Comparison of ENCODE assay signal across 8 cellular contexts in genomic region chr18:75212626-75213110, GRCh38. TPM values are rescaled to one million over a fixed set of nuclear protein-coding genes. Genes with fewer than 3 reads are reported as not detected.
DNase-seq lines count a peak whose midpoint lies in the region; ATAC-seq and TF ChIP-seq lines count a peak whose summit lies in the region.

No MANE protein-coding gene starts in this region.

- no peaks in the 10 kb centered on the region for H3K27me3 ChIP-seq in CD8-positive, alpha-beta T cell (ENCODE audit: insufficient read depth, low read length)
- H3K27me3 ChIP-seq in dorsolateral prefrontal cortex (no peaks in the 10 kb centered on the region), neuron (ENCODE audit: insufficient read depth, low read length) (no peaks in the 10 kb centered on the region)

- CTCF ChIA-PET in CD8-positive, alpha-beta T cell (lab: Charles Lee) = interaction anchor here (1.1 to 1.6 kb wide), 3 partner anchors 9 to 153 kb away, joined by 3 to 4 read pairs (median 4); no protein-coding TSS in a partner anchor

- no peak for TF ChIP-seq CTCF in CD8-positive, alpha-beta T cell (IDR thresholded peaks at IDR 0.05)
- TF ChIP-seq CTCF in NB4 (IDR thresholded peaks at IDR 0.05; ENCODE audit: low read depth, low read length) (no peak), dorsolateral prefrontal cortex (IDR thresholded peaks at IDR 0.05 in 54 of 56, conservative IDR thresholded peaks at IDR 0.05 in 2 of 56; ENCODE audit: low read depth in 1 of 56, partially characterized antibody in 56 of 56) (no peak)

- no peak overlapping the region for H3K27ac ChIP-seq in CD8-positive, alpha-beta T cell (ENCODE audit: low read depth, low read length)
- peak overlapping the region in 48 of 59 donors; percentile 39 to 94 (median 82) for H3K27ac ChIP-seq in dorsolateral prefrontal cortex

- peak overlapping the region; percentile 57 for H3K4me3 ChIP-seq in CD8-positive, alpha-beta T cell (ENCODE audit: low read depth, low read length)
- H3K4me3 ChIP-seq in NB4 (ENCODE audit: low read depth, low read length) (peak overlapping the region; percentile 61), dorsolateral prefrontal cortex (peak overlapping the region in 58 of 59 donors; percentile 51 to 96 (median 72)), neuron (ENCODE audit: low read length) (peak overlapping the region; percentile 55)

- H3K9me3 Mint-ChIP-seq in CD8-positive, alpha-beta T cell = no peaks in the 10 kb centered on the region

- peaks cover 57% of the 10 kb centered on the region for H3K4me1 ChIP-seq in CD8-positive, alpha-beta T cell (ENCODE audit: insufficient read depth, low read length)
- H3K4me1 ChIP-seq in neuron (ENCODE audit: insufficient read depth, low read length) = peaks cover 25% of the 10 kb centered on the region

- H3K4me1 Mint-ChIP-seq in CD8-positive, alpha-beta T cell (ENCODE audit: low read depth) = peaks cover 68% of the 10 kb centered on the region

- H3K9me3 ChIP-seq in CD8-positive, alpha-beta T cell (ENCODE audit: low read length) = no peaks in the 10 kb centered on the region
- no peaks in the 10 kb centered on the region for H3K9me3 ChIP-seq in neuron (ENCODE audit: low read length)

- H3K36me3 Mint-ChIP-seq in CD8-positive, alpha-beta T cell = peaks cover 29% of the 10 kb centered on the region

- no peak for DNase-seq in CD8-positive, alpha-beta T cell
- DNase-seq in NB4 (ENCODE audit: low read depth) (no peak), dorsolateral prefrontal cortex (no peak), activated gamma-delta T cell (lab: John Stamatoyannopoulos, UW) (no peak)
- no peak for DNase-seq in stimulated activated CD4-positive, alpha-beta T cell treated with anti-CD3 and anti-CD28 coated beads, Interleukin-15, amount 100 ng/mL, for 24 hours
- no peak for DNase-seq in activated effector memory CD4-positive, alpha-beta T cell treated with anti-CD3 and anti-CD28 coated beads, Interleukin-2, amount 50 U/mL, for 16 hours

- no peak for TF ChIP-seq POLR2A in NB4 (IDR thresholded peaks at IDR 0.05; ENCODE audit: extremely low read depth, insufficient read length)

- peak overlapping the region; percentile 83 for H3K4me3 Mint-ChIP-seq in CD8-positive, alpha-beta T cell

- H3K27ac Mint-ChIP-seq in CD8-positive, alpha-beta T cell = peak overlapping the region; percentile 80

- no peaks in the 10 kb centered on the region for H3K36me3 ChIP-seq in CD8-positive, alpha-beta T cell (ENCODE audit: insufficient read depth, low read length)
- no peaks in the 10 kb centered on the region for H3K36me3 ChIP-seq in neuron (ENCODE audit: insufficient read depth, low read length)

- POLR2A ChIA-PET in CD8-positive, alpha-beta T cell (lab: Charles Lee) = interaction anchor here (0.6 to 4.3 kb wide), 4 partner anchors 32 to 78 kb away, joined by 3 to 25 read pairs (median 4); no protein-coding TSS in a partner anchor

- intact Hi-C loops in CD8-positive, alpha-beta T cell (cut with DNase I, micrococcal nuclease) = loop anchor here in 1 of 2 experiments (5.0 to 10.0 kb wide), 4 partner anchors 718 to 1850 kb away; partner anchors contain the start of genes CNDP2 and ZNF516
- intact Hi-C loops in dorsolateral prefrontal cortex (cut with DNase I) = loop anchor here (5.0 kb wide), 1 partner anchor 35 kb away; no protein-coding TSS in a partner anchor

- no peak overlapping the region for H2AFZ ChIP-seq in neuron (ENCODE audit: low read depth, low read length)

- ATAC-seq in CD8-positive, alpha-beta T cell = no peak
- no peak for ATAC-seq in HG02938 (IDR thresholded peaks at IDR 0.05; ENCODE audit: unreplicated experiment)

- no peaks in the 10 kb centered on the region for H3K27me3 Mint-ChIP-seq in CD8-positive, alpha-beta T cell (ENCODE audit: low read depth)

RNA-seq across cellular contexts. Expression of gene TSHZ1, which starts 2.1 kb away (rescaled TPM):
- total RNA-seq in CD8-positive, alpha-beta T cell = 10 to 100 TPM; 21.5 to 23.4 TPM
- total RNA-seq in dorsolateral prefrontal cortex = 10 to 100 TPM; 24.7 to 83.6 (median 37.5) TPM

RNA-seq across cellular contexts. Expression of gene PTGR3, which starts 3.7 kb away (rescaled TPM):
- 1 to 10 TPM; 6.3 to 7.8 TPM for total RNA-seq in CD8-positive, alpha-beta T cell
- total RNA-seq in dorsolateral prefrontal cortex = 10 to 100 TPM; 32.1 to 76.5 (median 56.0) TPM
